9 cellular contexts compared by ENCODE assay signal in the genomic region with DNA sequence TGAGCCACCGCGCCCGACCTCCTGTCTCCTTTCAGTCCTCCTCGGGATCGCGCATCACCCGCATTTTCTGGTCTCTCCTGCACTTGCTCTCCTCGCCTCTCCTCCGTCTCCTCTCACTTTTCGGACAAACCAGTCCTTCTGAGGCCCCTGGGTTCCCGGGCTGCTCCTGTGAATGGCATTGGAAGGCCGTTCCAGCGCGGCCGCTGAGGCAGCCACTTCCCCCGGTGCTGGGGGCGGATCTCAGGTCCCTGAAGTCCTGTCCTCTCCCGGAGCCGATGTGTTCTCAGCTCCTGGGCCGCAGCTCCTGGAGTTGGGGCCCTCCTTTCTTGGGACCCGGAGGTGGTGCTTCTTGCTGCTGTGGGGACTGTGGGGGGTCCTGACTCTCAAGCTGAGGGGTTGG. TPM values are rescaled to one million over a fixed set of nuclear protein-coding genes. Genes with fewer than 3 reads are reported as not detected.
DNase-seq lines count a peak whose midpoint lies in the region; ATAC-seq, FAIRE-seq and TF ChIP-seq lines count a peak whose summit lies in the region.
"Had no signal": no experiment of that assay in that cellular context is flagged by ENCODE, and none has a peak within 500 bp of the region (broad histone marks: within the 10 kb centered on the region; RNA-seq: fewer than 3 reads in every experiment).

No MANE protein-coding gene starts in this region.

- DNase-seq in activated CD4-positive, alpha-beta T cell treated with anti-CD3 and anti-CD28 coated beads, Interleukin-2, amount 10 ng/mL, durations not matched to agents 24 days and 14 days, result no peak
- DNase-seq in activated CD4-positive, alpha-beta T cell treated with anti-CD3 and anti-CD28 coated beads for 1 hour, result no peak
- DNase-seq in activated CD8-positive, alpha-beta T cell treated with anti-CD3 and anti-CD28 coated beads for 36 hours, result no peak
- DNase-seq in glutamatergic neuron (peak; percentile 40), head of caudate nucleus (no peak), T1000 (lab: John Stamatoyannopoulos, UW) (no peak), GM12892 (ENCODE audit: insufficient read length) (no peak)
- DNase-seq in stimulated activated naive B cell treated with anti-CD40 and anti-IgM and Interleukin-4, amounts not matched to agents 10 μg/mL and 1 μg/mL and 100 μg/mL, for 72 hours, result no peak

- H3K4me3 Mint-ChIP-seq in activated CD4-positive, alpha-beta T cell treated with anti-CD3 and anti-CD28 coated beads, Interleukin-2, amount 10 ng/mL, durations not matched to agents 24 days and 14 days, result peak overlapping the region; percentile 93
- peak overlapping the region; percentile 73 for H3K4me3 Mint-ChIP-seq in activated CD8-positive, alpha-beta T cell treated with anti-CD3 and anti-CD28 coated beads for 36 hours
- H3K4me3 Mint-ChIP-seq in glutamatergic neuron (ENCODE audit: unreplicated experiment), result peak overlapping the region; percentile 98
- H3K4me3 Mint-ChIP-seq in stimulated activated naive B cell treated with anti-CD40 and anti-IgM and Interleukin-4, amounts not matched to agents 10 μg/mL and 1 μg/mL and 100 μg/mL, for 72 hours, result peak overlapping the region; percentile 87 to 97

- FAIRE-seq in GM12892 (lab: Jason Lieb, UNC), result no peak
- FAIRE-seq: endometrium had no signal

- peak overlapping the region; percentile 55 for H3K27ac Mint-ChIP-seq in activated CD4-positive, alpha-beta T cell treated with anti-CD3 and anti-CD28 coated beads, Interleukin-2, amount 10 ng/mL, durations not matched to agents 24 days and 14 days
- H3K27ac Mint-ChIP-seq in activated CD8-positive, alpha-beta T cell treated with anti-CD3 and anti-CD28 coated beads for 36 hours, result no peak overlapping the region
- H3K27ac Mint-ChIP-seq in glutamatergic neuron (ENCODE audit: unreplicated experiment), result no peak overlapping the region
- peak overlapping the region; percentile 95 for H3K27ac Mint-ChIP-seq in stimulated activated naive B cell treated with anti-CD40 and anti-IgM and Interleukin-4, amounts not matched to agents 10 μg/mL and 1 μg/mL and 100 μg/mL, for 72 hours

- ATAC-seq in activated CD8-positive, alpha-beta T cell treated with anti-CD3 and anti-CD28 coated beads for 36 hours, result no peak
- no peak for ATAC-seq in stimulated activated naive B cell treated with anti-CD40 and anti-IgM and Interleukin-4, amounts not matched to agents 10 μg/mL and 1 μg/mL and 100 μg/mL, for 72 hours (replicated peaks)

- H3K9me3 Mint-ChIP-seq in activated CD4-positive, alpha-beta T cell treated with anti-CD3 and anti-CD28 coated beads, Interleukin-2, amount 10 ng/mL, durations not matched to agents 24 days and 14 days, result no peaks in the 10 kb centered on the region
- no peaks in the 10 kb centered on the region for H3K9me3 Mint-ChIP-seq in activated CD8-positive, alpha-beta T cell treated with anti-CD3 and anti-CD28 coated beads for 36 hours
- H3K9me3 Mint-ChIP-seq in glutamatergic neuron (ENCODE audit: unreplicated experiment), result peaks cover 7% of the 10 kb centered on the region
- no peaks in the 10 kb centered on the region for H3K9me3 Mint-ChIP-seq in stimulated activated naive B cell treated with anti-CD40 and anti-IgM and Interleukin-4, amounts not matched to agents 10 μg/mL and 1 μg/mL and 100 μg/mL, for 72 hours

- CTCF ChIA-PET in activated CD8-positive, alpha-beta T cell treated with anti-CD3 and anti-CD28 coated beads for 36 hours (lab: Charles Lee), result interaction anchor here (1.4 to 2.0 kb wide), 2 partner anchors 53 to 155 kb away, joined by 4 to 6 read pairs; no protein-coding TSS in a partner anchor

- POLR2A ChIA-PET in activated CD8-positive, alpha-beta T cell treated with anti-CD3 and anti-CD28 coated beads for 36 hours (lab: Charles Lee), result interaction anchor here (0.6 to 2.8 kb wide), 6 partner anchors 29 to 190 kb away, joined by 3 to 24 read pairs (median 4); partner anchors contain the start of genes ATP6V1G2, DDX39B and MICA

- no peaks in the 10 kb centered on the region for H3K27me3 Mint-ChIP-seq in activated CD4-positive, alpha-beta T cell treated with anti-CD3 and anti-CD28 coated beads, Interleukin-2, amount 10 ng/mL, durations not matched to agents 24 days and 14 days
- H3K27me3 Mint-ChIP-seq in activated CD8-positive, alpha-beta T cell treated with anti-CD3 and anti-CD28 coated beads for 36 hours, result no peaks in the 10 kb centered on the region
- peaks cover 13% of the 10 kb centered on the region for H3K27me3 Mint-ChIP-seq in glutamatergic neuron (ENCODE audit: unreplicated experiment)
- H3K27me3 Mint-ChIP-seq in stimulated activated naive B cell treated with anti-CD40 and anti-IgM and Interleukin-4, amounts not matched to agents 10 μg/mL and 1 μg/mL and 100 μg/mL, for 72 hours, result no peaks in the 10 kb centered on the region

- TF ChIP-seq POLR2A in GM12892 (IDR thresholded peaks at IDR 0.05; ENCODE audit: low read depth, low read length), result no peak

- H3K4me1 Mint-ChIP-seq in activated CD4-positive, alpha-beta T cell treated with anti-CD3 and anti-CD28 coated beads, Interleukin-2, amount 10 ng/mL, durations not matched to agents 24 days and 14 days, result peaks cover 60% of the 10 kb centered on the region
- H3K4me1 Mint-ChIP-seq in activated CD8-positive, alpha-beta T cell treated with anti-CD3 and anti-CD28 coated beads for 36 hours (ENCODE audit: low read depth), result peaks cover 61% of the 10 kb centered on the region
- peaks cover 9% of the 10 kb centered on the region for H3K4me1 Mint-ChIP-seq in glutamatergic neuron (ENCODE audit: low read depth, unreplicated experiment)
- peaks cover 43 to 71% of the 10 kb centered on the region in 2 donors for H3K4me1 Mint-ChIP-seq in stimulated activated naive B cell treated with anti-CD40 and anti-IgM and Interleukin-4, amounts not matched to agents 10 μg/mL and 1 μg/mL and 100 μg/mL, for 72 hours

- intact Hi-C loops in activated CD4-positive, alpha-beta T cell treated with anti-CD3 and anti-CD28 coated beads, Interleukin-2, amount 10 ng/mL, durations not matched to agents 24 days and 14 days (cut with micrococcal nuclease), result loop anchor here (5.0 to 10.0 kb wide), 3 partner anchors 96 to 814 kb away; partner anchors contain the start of genes HSPA1B, MICA and PPP1R18
- intact Hi-C loops in activated CD8-positive, alpha-beta T cell treated with anti-CD3 and anti-CD28 coated beads for 36 hours (cut with micrococcal nuclease), result no loop called here
- intact Hi-C loops in head of caudate nucleus (cut with DNase I), result no loop called here

- TF ChIP-seq CTCF in activated CD8-positive, alpha-beta T cell treated with anti-CD3 and anti-CD28 coated beads for 36 hours (IDR thresholded peaks at IDR 0.05), result no peak
- no peak for TF ChIP-seq CTCF in glutamatergic neuron (IDR thresholded peaks at IDR 0.05; ENCODE audit: partially characterized antibody, unreplicated experiment)

- peaks cover 11% of the 10 kb centered on the region for H3K36me3 Mint-ChIP-seq in activated CD4-positive, alpha-beta T cell treated with anti-CD3 and anti-CD28 coated beads, Interleukin-2, amount 10 ng/mL, durations not matched to agents 24 days and 14 days (ENCODE audit: low read depth)
- H3K36me3 Mint-ChIP-seq in activated CD8-positive, alpha-beta T cell treated with anti-CD3 and anti-CD28 coated beads for 36 hours (ENCODE audit: low read depth), result peaks cover 7% of the 10 kb centered on the region
- H3K36me3 Mint-ChIP-seq in glutamatergic neuron (ENCODE audit: unreplicated experiment), result no peaks in the 10 kb centered on the region
- H3K36me3 Mint-ChIP-seq in stimulated activated naive B cell treated with anti-CD40 and anti-IgM and Interleukin-4, amounts not matched to agents 10 μg/mL and 1 μg/mL and 100 μg/mL, for 72 hours, result peaks cover 5 to 20% of the 10 kb centered on the region in 2 donors

RNA-seq across cellular contexts. Expression of gene MICB, which starts 0.8 kb away (rescaled TPM):
- total RNA-seq in activated CD4-positive, alpha-beta T cell treated with anti-CD3 and anti-CD28 coated beads, Interleukin-2, amount 10 ng/mL, durations not matched to agents 24 days and 14 days, result 32.8 and 35.5 TPM in 2 replicates
- 10 to 100 TPM; 17.0 to 17.7 TPM for total RNA-seq in activated CD8-positive, alpha-beta T cell treated with anti-CD3 and anti-CD28 coated beads for 36 hours
- 3.6 TPM for total RNA-seq in glutamatergic neuron (ENCODE audit: unreplicated experiment)
- polyA plus RNA-seq in GM12892 (2012; ENCODE audit: missing spikeins), result 16.3 TPM

RNA-seq across cellular contexts. Expression of gene MCCD1, which starts 30.0 kb away (rescaled TPM):
- total RNA-seq in activated CD4-positive, alpha-beta T cell treated with anti-CD3 and anti-CD28 coated beads, Interleukin-2, amount 10 ng/mL, durations not matched to agents 24 days and 14 days, result not detected in 2 replicates
- not detected for total RNA-seq in activated CD8-positive, alpha-beta T cell treated with anti-CD3 and anti-CD28 coated beads for 36 hours
- total RNA-seq in glutamatergic neuron (ENCODE audit: unreplicated experiment), result not detected
- polyA plus RNA-seq in GM12892 (2012; ENCODE audit: missing spikeins), result not detected

RNA-seq across cellular contexts. Expression of gene DDX39B, which starts 43.1 kb away (rescaled TPM):
- total RNA-seq in activated CD4-positive, alpha-beta T cell treated with anti-CD3 and anti-CD28 coated beads, Interleukin-2, amount 10 ng/mL, durations not matched to agents 24 days and 14 days, result 696 and 720 TPM in 2 replicates
- 100 to 1,000 TPM; 568 to 572 TPM for total RNA-seq in activated CD8-positive, alpha-beta T cell treated with anti-CD3 and anti-CD28 coated beads for 36 hours
- total RNA-seq in glutamatergic neuron (ENCODE audit: unreplicated experiment), result 526 TPM
- 214 TPM for polyA plus RNA-seq in GM12892 (2012; ENCODE audit: missing spikeins)

RNA-seq across cellular contexts. Expression of gene ATP6V1G2, which starts 47.7 kb away (rescaled TPM):
- 0.89 and 0.92 TPM in 2 replicates for total RNA-seq in activated CD4-positive, alpha-beta T cell treated with anti-CD3 and anti-CD28 coated beads, Interleukin-2, amount 10 ng/mL, durations not matched to agents 24 days and 14 days
- total RNA-seq in activated CD8-positive, alpha-beta T cell treated with anti-CD3 and anti-CD28 coated beads for 36 hours, result 1 to 10 TPM in 1 of 2 experiments, under 1 TPM in 1; 0.86 to 1.1 TPM
- total RNA-seq in glutamatergic neuron (ENCODE audit: unreplicated experiment), result 95.6 TPM
- 1.5 TPM for polyA plus RNA-seq in GM12892 (2012; ENCODE audit: missing spikeins)

RNA-seq across cellular contexts. Expression of gene NFKBIL1, which starts 48.7 kb away (rescaled TPM):
- total RNA-seq in activated CD4-positive, alpha-beta T cell treated with anti-CD3 and anti-CD28 coated beads, Interleukin-2, amount 10 ng/mL, durations not matched to agents 24 days and 14 days, result 14.8 and 16.2 TPM in 2 replicates
- 10 to 100 TPM; 11.3 to 13.0 TPM for total RNA-seq in activated CD8-positive, alpha-beta T cell treated with anti-CD3 and anti-CD28 coated beads for 36 hours
- total RNA-seq in glutamatergic neuron (ENCODE audit: unreplicated experiment), result 29.8 TPM
- polyA plus RNA-seq in GM12892 (2012; ENCODE audit: missing spikeins), result 11.3 TPM

Comparison
In these comparisons a context has a peak if more than half of its experiments do, and no peak if none do; other contexts are left out.
1. H3K27ac Mint-ChIP-seq: peak in activated CD4-positive, alpha-beta T cell treated with anti-CD3 and anti-CD28 coated beads, Interleukin-2, amount 10 ng/mL, durations not matched to agents 24 days and 14 days (single experiment) and stimulated activated naive B cell treated with anti-CD40 and anti-IgM and Interleukin-4, amounts not matched to agents 10 μg/mL and 1 μg/mL and 100 μg/mL, for 72 hours (single experiment); none in activated CD8-positive, alpha-beta T cell treated with anti-CD3 and anti-CD28 coated beads for 36 hours (single experiment) and glutamatergic neuron (single experiment).
2. Peak in every context shown above with its lines, with median percentiles within 50 percentile points of each other: H3K4me3 Mint-ChIP-seq.